ENCODE assay signal across 14 cellular contexts in the genomic region with DNA sequence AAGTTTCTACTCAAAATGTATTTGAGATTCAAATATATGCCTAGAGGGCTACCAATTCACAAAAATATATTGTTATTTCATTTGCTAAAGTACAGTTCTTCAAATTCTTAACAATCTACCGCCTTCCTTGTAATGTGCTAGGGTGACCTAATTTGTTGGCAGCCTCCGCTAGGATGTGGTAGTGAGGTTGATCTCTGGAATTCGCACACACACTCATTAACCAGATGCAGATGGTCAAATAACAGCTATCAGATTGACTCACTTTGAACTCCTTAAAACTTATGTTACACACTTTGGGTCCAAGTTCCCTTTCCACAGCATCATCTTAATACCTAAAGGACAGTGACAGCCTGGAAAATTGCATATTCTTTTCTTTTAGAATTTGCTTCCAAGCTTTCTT.
DNase-seq lines count a peak whose midpoint lies in the region; TF ChIP-seq lines count a peak whose summit lies in the region.
"Had no signal": no experiment of that assay in that cellular context is flagged by ENCODE, and none has a peak within 500 bp of the region (broad histone marks: within the 10 kb centered on the region; RNA-seq: fewer than 3 reads in every experiment).

No MANE protein-coding gene starts in this region.

- no peak overlapping the region for H3K4me2 ChIP-seq in H9 (ENCODE audit: insufficient read depth, insufficient read length, low read length)

- no peak overlapping the region for H4K8ac ChIP-seq in H9 (replicated peaks; ENCODE audit: insufficient read length, low read depth, low read length)

- no peaks in the 10 kb centered on the region for H3K27me3 Mint-ChIP-seq in H9 (ENCODE audit: low read depth)

- H3K79me2 ChIP-seq in H9 (ENCODE audit: insufficient read depth, low read length), result no peaks in the 10 kb centered on the region

- no peaks in the 10 kb centered on the region for H3K9me3 ChIP-seq in H9 (ENCODE audit: control insufficient read depth, low read depth, low read length)

- no peak overlapping the region for H3K23ac ChIP-seq in H9 (ENCODE audit: insufficient read length, low read depth, low read length)

- no peak overlapping the region for H3K56ac ChIP-seq in H9 (ENCODE audit: insufficient read length, low read depth, low read length)

- no peaks in the 10 kb centered on the region for H3K23me2 ChIP-seq in H9 (ENCODE audit: insufficient read length, low read depth, low read length, poor library complexity, severe bottlenecking)

- TF ChIP-seq CTCF in H9 (conservative IDR thresholded peaks at IDR 0.05), result no peak

- no peaks in the 10 kb centered on the region for H3K9me3 Mint-ChIP-seq in H9
- H3K9me3 Mint-ChIP-seq: natural killer cell treated with Interleukin-12 subunit alpha and Interleukin-12 subunit beta and Interleukin-15 and Interleukin-18, amount 100 ng/mL, for 72 hours had no signal

- no peak overlapping the region for H2BK120ac ChIP-seq in H9 (ENCODE audit: low read depth, low read length, poor library complexity, severe bottlenecking)

- no peak overlapping the region for H3T11ph ChIP-seq in H9 (ENCODE audit: low read length)

- H3K18ac ChIP-seq in H9 (ENCODE audit: insufficient read length, low read depth, low read length), result no peak overlapping the region

- no peak overlapping the region for H4K91ac ChIP-seq in H9 (ENCODE audit: insufficient read length, low read depth, low read length)

- no peak overlapping the region for H4K5ac ChIP-seq in H9 (ENCODE audit: insufficient read length, low read depth, low read length)

- no peak overlapping the region for H2BK20ac ChIP-seq in H9 (ENCODE audit: low read depth, low read length, poor library complexity, severe bottlenecking)

- H3K27ac Mint-ChIP-seq in H9, result no peak overlapping the region; a peak in 1 of 7 replicates
- H3K27ac Mint-ChIP-seq: natural killer cell treated with Interleukin-12 subunit alpha and Interleukin-12 subunit beta and Interleukin-15 and Interleukin-18, amount 100 ng/mL, for 72 hours had no signal

- no peak overlapping the region for H3K27ac ChIP-seq in H9 (ENCODE audit: insufficient read length, low read depth, low read length)

- peak; percentile 81 for DNase-seq in ELR (ENCODE audit: low read depth)
- DNase-seq in RPMI7951 (ENCODE audit: low read depth), result peak; percentile 85
- DNase-seq in fibroblast of peridontal ligament (ENCODE audit: extremely low read depth), result peak; percentile 98
- peak; percentile 95 for DNase-seq in renal cortical epithelial cell (ENCODE audit: low read depth)
- DNase-seq in NCI-H146 (lab: John Stamatoyannopoulos, UW), result no peak
- no peak for DNase-seq in H9
- no peak for DNase-seq in CD1c-positive myeloid dendritic cell (ENCODE audit: extremely low spot score)
- no peak for DNase-seq in hippocampal formation (lab: John Stamatoyannopoulos, UW)
- DNase-seq: activated CD4-positive, alpha-beta T cell treated with anti-CD3 and anti-CD28 coated beads for 1 hour; dermis blood vessel endothelial cell; DMS53; NCI-H510A; stimulated activated CD4-positive, alpha-beta T cell treated with anti-CD3 and anti-CD28 coated beads, Interleukin-2, amount 100 ng/mL, for 24 hours had no signal

- H3K4me3 Mint-ChIP-seq in H9, result no peak overlapping the region
- H3K4me3 Mint-ChIP-seq: natural killer cell treated with Interleukin-12 subunit alpha and Interleukin-12 subunit beta and Interleukin-15 and Interleukin-18, amount 100 ng/mL, for 72 hours had no signal

- no peaks in the 10 kb centered on the region for H4K20me1 ChIP-seq in H9 (ENCODE audit: control insufficient read depth, insufficient read depth, insufficient read length)

- no peaks in the 10 kb centered on the region for H3K36me3 Mint-ChIP-seq in H9 (ENCODE audit: insufficient read depth in 1 of 3, low read depth in 3 of 3)
- H3K36me3 Mint-ChIP-seq: natural killer cell treated with Interleukin-12 subunit alpha and Interleukin-12 subunit beta and Interleukin-15 and Interleukin-18, amount 100 ng/mL, for 72 hours had no signal

- H3K27me3 ChIP-seq in H9 (ENCODE audit: insufficient read depth, low read length), result no peaks in the 10 kb centered on the region

- H3K14ac ChIP-seq in H9 (ENCODE audit: insufficient read depth, low read length), result no peak overlapping the region

- no peak overlapping the region for H2BK12ac ChIP-seq in H9 (ENCODE audit: insufficient read length, low read depth, low read length)

- H3K4me1 ChIP-seq in H9 (ENCODE audit: insufficient read depth, low read length), result no peaks in the 10 kb centered on the region

- H2AK5ac ChIP-seq in H9 (ENCODE audit: insufficient read length, low read length), result no peak overlapping the region

- H3K4ac ChIP-seq in H9 (ENCODE audit: low read depth, low read length), result no peak overlapping the region

- peaks cover 5 to 7% of the 10 kb centered on the region in 2 experiments for H3K4me1 Mint-ChIP-seq in H9

- no peak overlapping the region for H3K9ac ChIP-seq in H9 (ENCODE audit: extremely low read depth, insufficient read length, low read length)

- no peak overlapping the region for H2AFZ ChIP-seq in H9 (ENCODE audit: low read length)

- no CpG with 5 or more reads among the region's 3 CpGs for WGBS in H9 (ENCODE audit: extremely low coverage, insufficient read length, low lambda C conversion rate)

- no peaks in the 10 kb centered on the region for H3K79me1 ChIP-seq in H9 (ENCODE audit: insufficient read depth, low read depth, low read length, poor library complexity, severe bottlenecking)

- H2BK15ac ChIP-seq in H9 (ENCODE audit: low read depth, low read length), result no peak overlapping the region

- H2BK5ac ChIP-seq in H9 (ENCODE audit: insufficient read length, low read length), result no peak overlapping the region

Comparison
In these comparisons a context has a peak if more than half of its experiments do, and no peak if none do; other contexts are left out.
1. DNase-seq: peak in ELR (single experiment), RPMI7951 (single experiment), fibroblast of peridontal ligament (single experiment) and renal cortical epithelial cell (single experiment); none in NCI-H146 (single experiment), H9 (single experiment), CD1c-positive myeloid dendritic cell (single experiment) and hippocampal formation (0 of 2).